Comparison of ENCODE assay signal across 1 cellular context in genomic region chr20:35431621-35432429, GRCh38.
TF ChIP-seq lines count a peak whose summit lies in the region.

No MANE protein-coding gene starts in this region.

TF ChIP-seq in WTC11, 78 proteins besides CTCF, POLR2A, EP300 and RAD21:
- TF ChIP-seq GABPB1 (CRISPR knock-in tag; IDR thresholded peaks at IDR 0.05) (no peak), EMX1 (CRISPR knock-in tag; IDR thresholded peaks at IDR 0.05) (no peak), MYBL2 (CRISPR knock-in tag; IDR thresholded peaks at IDR 0.05) (no peak), ZNF281 (CRISPR knock-in tag; IDR thresholded peaks at IDR 0.05) (no peak), SMAD4 (CRISPR knock-in tag; IDR thresholded peaks at IDR 0.05) (no peak), ZNF416 (CRISPR knock-in tag; IDR thresholded peaks at IDR 0.05) (no peak), TP53 (CRISPR knock-in tag; IDR thresholded peaks at IDR 0.05) (no peak), ZNF219 (CRISPR knock-in tag; IDR thresholded peaks at IDR 0.05; ENCODE audit: borderline replicate concordance) (no peak), ZNF138 (CRISPR knock-in tag; conservative IDR thresholded peaks at IDR 0.05) (no peak)
- TF ChIP-seq, protein P1, sequence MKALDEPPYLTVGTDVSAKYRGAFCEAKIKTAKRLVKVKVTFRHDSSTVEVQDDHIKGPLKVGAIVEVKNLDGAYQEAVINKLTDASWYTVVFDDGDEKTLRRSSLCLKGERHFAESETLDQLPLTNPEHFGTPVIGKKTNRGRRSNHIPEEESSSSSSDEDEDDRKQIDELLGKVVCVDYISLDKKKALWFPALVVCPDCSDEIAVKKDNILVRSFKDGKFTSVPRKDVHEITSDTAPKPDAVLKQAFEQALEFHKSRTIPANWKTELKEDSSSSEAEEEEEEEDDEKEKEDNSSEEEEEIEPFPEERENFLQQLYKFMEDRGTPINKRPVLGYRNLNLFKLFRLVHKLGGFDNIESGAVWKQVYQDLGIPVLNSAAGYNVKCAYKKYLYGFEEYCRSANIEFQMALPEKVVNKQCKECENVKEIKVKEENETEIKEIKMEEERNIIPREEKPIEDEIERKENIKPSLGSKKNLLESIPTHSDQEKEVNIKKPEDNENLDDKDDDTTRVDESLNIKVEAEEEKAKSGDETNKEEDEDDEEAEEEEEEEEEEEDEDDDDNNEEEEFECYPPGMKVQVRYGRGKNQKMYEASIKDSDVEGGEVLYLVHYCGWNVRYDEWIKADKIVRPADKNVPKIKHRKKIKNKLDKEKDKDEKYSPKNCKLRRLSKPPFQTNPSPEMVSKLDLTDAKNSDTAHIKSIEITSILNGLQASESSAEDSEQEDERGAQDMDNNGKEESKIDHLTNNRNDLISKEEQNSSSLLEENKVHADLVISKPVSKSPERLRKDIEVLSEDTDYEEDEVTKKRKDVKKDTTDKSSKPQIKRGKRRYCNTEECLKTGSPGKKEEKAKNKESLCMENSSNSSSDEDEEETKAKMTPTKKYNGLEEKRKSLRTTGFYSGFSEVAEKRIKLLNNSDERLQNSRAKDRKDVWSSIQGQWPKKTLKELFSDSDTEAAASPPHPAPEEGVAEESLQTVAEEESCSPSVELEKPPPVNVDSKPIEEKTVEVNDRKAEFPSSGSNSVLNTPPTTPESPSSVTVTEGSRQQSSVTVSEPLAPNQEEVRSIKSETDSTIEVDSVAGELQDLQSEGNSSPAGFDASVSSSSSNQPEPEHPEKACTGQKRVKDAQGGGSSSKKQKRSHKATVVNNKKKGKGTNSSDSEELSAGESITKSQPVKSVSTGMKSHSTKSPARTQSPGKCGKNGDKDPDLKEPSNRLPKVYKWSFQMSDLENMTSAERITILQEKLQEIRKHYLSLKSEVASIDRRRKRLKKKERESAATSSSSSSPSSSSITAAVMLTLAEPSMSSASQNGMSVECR (CRISPR knock-in tag; IDR thresholded peaks at IDR 0.05; ENCODE audit: borderline replicate concordance) = no peak
- TF ChIP-seq, protein P2, sequence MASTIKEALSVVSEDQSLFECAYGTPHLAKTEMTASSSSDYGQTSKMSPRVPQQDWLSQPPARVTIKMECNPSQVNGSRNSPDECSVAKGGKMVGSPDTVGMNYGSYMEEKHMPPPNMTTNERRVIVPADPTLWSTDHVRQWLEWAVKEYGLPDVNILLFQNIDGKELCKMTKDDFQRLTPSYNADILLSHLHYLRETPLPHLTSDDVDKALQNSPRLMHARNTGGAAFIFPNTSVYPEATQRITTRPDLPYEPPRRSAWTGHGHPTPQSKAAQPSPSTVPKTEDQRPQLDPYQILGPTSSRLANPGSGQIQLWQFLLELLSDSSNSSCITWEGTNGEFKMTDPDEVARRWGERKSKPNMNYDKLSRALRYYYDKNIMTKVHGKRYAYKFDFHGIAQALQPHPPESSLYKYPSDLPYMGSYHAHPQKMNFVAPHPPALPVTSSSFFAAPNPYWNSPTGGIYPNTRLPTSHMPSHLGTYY (CRISPR knock-in tag; IDR thresholded peaks at IDR 0.05) = no peak
- TF ChIP-seq, protein P3, sequence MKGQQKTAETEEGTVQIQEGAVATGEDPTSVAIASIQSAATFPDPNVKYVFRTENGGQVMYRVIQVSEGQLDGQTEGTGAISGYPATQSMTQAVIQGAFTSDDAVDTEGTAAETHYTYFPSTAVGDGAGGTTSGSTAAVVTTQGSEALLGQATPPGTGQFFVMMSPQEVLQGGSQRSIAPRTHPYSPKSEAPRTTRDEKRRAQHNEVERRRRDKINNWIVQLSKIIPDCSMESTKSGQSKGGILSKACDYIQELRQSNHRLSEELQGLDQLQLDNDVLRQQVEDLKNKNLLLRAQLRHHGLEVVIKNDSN (CRISPR knock-in tag; IDR thresholded peaks at IDR 0.05) = no peak
